ENCODE assay signal across 8 cellular contexts in the genomic region with DNA sequence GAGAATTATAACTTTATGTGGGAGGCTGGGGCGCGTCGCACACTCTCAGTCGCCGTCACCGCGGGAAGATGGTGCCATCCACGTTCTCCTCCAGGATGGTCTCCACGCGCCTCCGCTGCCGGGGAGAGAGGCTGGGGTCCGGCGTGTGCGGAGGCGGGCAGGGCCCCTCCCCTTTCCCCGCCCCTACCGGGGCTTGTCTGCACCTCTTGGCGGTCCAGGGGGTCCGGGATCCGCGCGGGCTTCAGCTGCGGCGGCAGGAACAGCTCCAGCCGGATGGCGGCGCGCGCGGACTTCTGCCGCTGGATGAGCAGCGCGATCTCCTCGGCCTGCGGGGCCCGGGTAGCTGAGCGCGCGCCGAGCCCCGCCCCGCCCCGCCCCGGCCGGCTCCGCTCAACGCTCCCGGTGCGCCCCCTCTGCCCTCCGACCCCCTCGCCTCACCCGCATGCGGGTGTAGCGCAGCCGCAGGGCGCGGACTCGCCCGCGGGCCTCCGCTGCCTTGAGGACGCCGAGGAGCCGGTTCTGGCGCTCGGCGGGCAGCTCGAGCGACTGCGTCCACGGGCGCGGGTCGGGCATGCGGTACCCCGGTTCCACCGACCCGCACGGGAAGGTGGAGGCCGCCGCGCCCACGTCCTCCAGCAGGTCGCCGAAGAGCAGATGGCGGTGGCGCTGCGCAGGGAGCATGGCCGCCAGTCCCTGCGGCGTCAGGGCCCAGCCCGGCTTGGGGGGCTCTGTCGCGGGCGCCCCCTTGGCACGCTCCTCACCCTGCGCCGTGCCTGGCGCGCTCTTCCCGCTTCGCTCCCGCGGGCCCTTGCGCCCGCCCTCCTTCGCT. TPM values are rescaled to one million over a fixed set of nuclear protein-coding genes. Genes with fewer than 3 reads are reported as not detected.
A peak's percentile ranks its signal among the peaks of the same experiment; 100 is the strongest.
DNase-seq lines count a peak whose midpoint lies in the region; ATAC-seq and TF ChIP-seq lines count a peak whose summit lies in the region.

No MANE protein-coding gene starts in this region.

- POLR2A ChIA-PET in naive thymus-derived CD8-positive, alpha-beta T cell (lab: Charles Lee) = interaction anchor here (1.1 to 2.3 kb wide), 8 partner anchors 16 to 174 kb away, joined by 3 to 13 read pairs (median 4); partner anchors contain the start of genes C20orf204, PCMTD2, PRPF6 and TCEA2

- H3K79me2 ChIP-seq in OCI-LY1 (ENCODE audit: insufficient read depth, low read length) = no peaks in the 10 kb centered on the region

- peak; percentile 54 to 61 for ATAC-seq in activated T-cell treated with anti-CD3 and anti-CD28 coated beads, Interleukin-2, amount 50 U/mL, for 72 hours (replicated peaks in 1 of 2)
- peak; percentile 42 to 45 for ATAC-seq in naive thymus-derived CD8-positive, alpha-beta T cell
- ATAC-seq in GM21360 (IDR thresholded peaks at IDR 0.05; ENCODE audit: unreplicated experiment) = no peak

- peak overlapping the region; percentile 21; the same call in 1 of the 2 replicates for H3K9ac ChIP-seq in OCI-LY1 (ENCODE audit: low read length)

- H3K36me3 ChIP-seq in OCI-LY1 (ENCODE audit: insufficient read depth, low read length) = no peaks in the 10 kb centered on the region; the same call in 1 of the 2 replicates
- no peaks in the 10 kb centered on the region for H3K36me3 ChIP-seq in esophagus squamous epithelium
- no peaks in the 10 kb centered on the region for H3K36me3 ChIP-seq in stomach

- H3K27me3 ChIP-seq in OCI-LY1 (ENCODE audit: insufficient read depth, low read length) (peaks cover 6% of the 10 kb centered on the region; the same call in 1 of the 2 replicates), esophagus squamous epithelium (peaks cover 0 to 66% (median 9%) of the 10 kb centered on the region in 4 donors), stomach (peaks cover 3 to 54% (median 31%) of the 10 kb centered on the region in 3 donors)

- H3K4me1 ChIP-seq in OCI-LY1 (ENCODE audit: insufficient read depth, low read length, severe bottlenecking) = peaks cover 17% of the 10 kb centered on the region
- H3K4me1 ChIP-seq in esophagus squamous epithelium = peaks cover 22 to 59% (median 25%) of the 10 kb centered on the region in 3 donors
- peaks cover 23 to 59% (median 50%) of the 10 kb centered on the region in 4 donors for H3K4me1 ChIP-seq in stomach

- H2AFZ ChIP-seq in OCI-LY1 (ENCODE audit: low read length) = no peak overlapping the region

- H3K27ac Mint-ChIP-seq in activated T-cell treated with anti-CD3 and anti-CD28 coated beads, Interleukin-2, amount 50 U/mL, for 72 hours = no peak overlapping the region
- H3K27ac Mint-ChIP-seq in naive thymus-derived CD8-positive, alpha-beta T cell = peak overlapping the region in 3 of 10 donors; percentile 27 to 89 (median 69)

- H3K36me3 Mint-ChIP-seq in activated T-cell treated with anti-CD3 and anti-CD28 coated beads, Interleukin-2, amount 50 U/mL, for 72 hours (ENCODE audit: insufficient read depth in 2 of 2) = peaks cover 0 to 1% of the 10 kb centered on the region in 2 donors
- H3K36me3 Mint-ChIP-seq in naive thymus-derived CD8-positive, alpha-beta T cell = peaks cover 0 to 3% (median 0%) of the 10 kb centered on the region in 3 donors

- peak overlapping the region; percentile 58 for H3K4me2 ChIP-seq in OCI-LY1 (ENCODE audit: low read length)

- H3K27ac ChIP-seq in OCI-LY1 (ENCODE audit: low read depth, low read length, poor library complexity, severe bottlenecking) (no peak overlapping the region), esophagus squamous epithelium (no peak overlapping the region), stomach (peak overlapping the region in 1 of 5 donors; percentile 13)

- H3K27me3 Mint-ChIP-seq in activated T-cell treated with anti-CD3 and anti-CD28 coated beads, Interleukin-2, amount 50 U/mL, for 72 hours (ENCODE audit: low read depth) = peaks cover 6% of the 10 kb centered on the region
- peaks cover 0 to 6% (median 1%) of the 10 kb centered on the region in 5 donors for H3K27me3 Mint-ChIP-seq in naive thymus-derived CD8-positive, alpha-beta T cell

- TF ChIP-seq CTCF in OCI-LY1 (IDR thresholded peaks at IDR 0.05; ENCODE audit: low read length) (peak; percentile 61), esophagus squamous epithelium (IDR thresholded peaks at IDR 0.05) (peak in 5 of 6 experiments; percentile 46 to 64 (median 59)), stomach (IDR thresholded peaks at IDR 0.05) (peak in 4 of 7 experiments; percentile 17 to 62 (median 52))

- peak overlapping the region; percentile 78 to 88 for H3K4me3 Mint-ChIP-seq in activated T-cell treated with anti-CD3 and anti-CD28 coated beads, Interleukin-2, amount 50 U/mL, for 72 hours
- H3K4me3 Mint-ChIP-seq in naive thymus-derived CD8-positive, alpha-beta T cell = peak overlapping the region; percentile 64 to 90 (median 78)

- no peaks in the 10 kb centered on the region for H3F3A ChIP-seq in OCI-LY1 (ENCODE audit: insufficient read depth, low read length)

- DNase-seq in C1 segment of cervical spinal cord (lab: John Stamatoyannopoulos, UW) = peak in 9 of 14 donors; percentile 14 to 72 (median 39)
- DNase-seq in HPDE6-E6E7 (ENCODE audit: extremely low spot score) = peak; percentile 77
- DNase-seq in activated T-cell treated with anti-CD3 and anti-CD28 coated beads, Interleukin-2, amount 50 U/mL, for 72 hours = peak; percentile 81 to 82
- DNase-seq in esophagus squamous epithelium (lab: John Stamatoyannopoulos, UW) = no peak
- DNase-seq in naive thymus-derived CD8-positive, alpha-beta T cell = peak in 9 of 10 donors; percentile 38 to 78 (median 62)
- peak; percentile 73 for DNase-seq in stomach

- intact Hi-C loops in esophagus squamous epithelium (cut with DNase I) = no loop called here
- intact Hi-C loops in stomach (cut with DNase I; ENCODE audit: low total_unique reads) = no loop called here

- WGBS in esophagus squamous epithelium, 2 donors = 0% methylated on average over 25 of the region's 108 CpGs; no CpG with 5 or more reads in 1 of the 2 donors
- 0 to 1% (median 1%) methylated on average over 16 to 108 of the region's 108 CpGs for WGBS in stomach, 5 donors

- H3K9me2 ChIP-seq in OCI-LY1 (ENCODE audit: low read depth, low read length) = no peaks in the 10 kb centered on the region

- H3K4me3 ChIP-seq in OCI-LY1 (ENCODE audit: low read depth, low read length, poor library complexity, severe bottlenecking) (peak overlapping the region; percentile 51), esophagus squamous epithelium (peak overlapping the region; percentile 31 to 83 (median 50)), stomach (peak overlapping the region; percentile 53 to 86 (median 64))

- H3K4me1 Mint-ChIP-seq in activated T-cell treated with anti-CD3 and anti-CD28 coated beads, Interleukin-2, amount 50 U/mL, for 72 hours (ENCODE audit: low read depth) = peaks cover 31% of the 10 kb centered on the region
- H3K4me1 Mint-ChIP-seq in naive thymus-derived CD8-positive, alpha-beta T cell = peaks cover 19 to 46% (median 39%) of the 10 kb centered on the region in 4 donors

- TF ChIP-seq EP300 in stomach (IDR thresholded peaks at IDR 0.05) = no peak

- H4K20me1 ChIP-seq in OCI-LY1 (ENCODE audit: insufficient read depth, low read length) = no peaks in the 10 kb centered on the region

- H3K9me3 ChIP-seq in OCI-LY1 (ENCODE audit: low read length) (0 out of 2 replicates have a peak, but pooled peaks cover 3% of the 10 kb centered on the region), esophagus squamous epithelium (no peaks in the 10 kb centered on the region), stomach (peaks cover 0 to 5% (median 0%) of the 10 kb centered on the region in 4 donors)

- peaks cover 2% of the 10 kb centered on the region in 2 donors for H3K9me3 Mint-ChIP-seq in activated T-cell treated with anti-CD3 and anti-CD28 coated beads, Interleukin-2, amount 50 U/mL, for 72 hours
- peaks cover 0 to 12% (median 0%) of the 10 kb centered on the region in 9 donors for H3K9me3 Mint-ChIP-seq in naive thymus-derived CD8-positive, alpha-beta T cell

- TF ChIP-seq POLR2A in esophagus squamous epithelium (IDR thresholded peaks at IDR 0.05) = no peak
- TF ChIP-seq POLR2A in stomach (IDR thresholded peaks at IDR 0.05) = no peak

RNA-seq across cellular contexts. Expression of gene LKAAEAR1, which starts 0.6 kb away (rescaled TPM):
- under 1 TPM in 1 of 2 donors, not detected in 1; 0.29 TPM for total RNA-seq in activated T-cell treated with anti-CD3 and anti-CD28 coated beads, Interleukin-2, amount 50 U/mL, for 72 hours
- total RNA-seq in esophagus squamous epithelium (not detected), stomach (not detected)
- total RNA-seq in naive thymus-derived CD8-positive, alpha-beta T cell = not detected
- polyA plus RNA-seq in naive thymus-derived CD8-positive, alpha-beta T cell = 1 to 10 TPM in 1 of 3 donors, under 1 TPM in 1, not detected in 1; 0.63 to 1.1 TPM
- polyA plus RNA-seq in stomach = under 1 TPM in 1 of 3 donors, not detected in 2; 0.23 TPM

RNA-seq across cellular contexts. Expression of gene OPRL1, which starts 3.7 kb away (rescaled TPM):
- total RNA-seq in activated T-cell treated with anti-CD3 and anti-CD28 coated beads, Interleukin-2, amount 50 U/mL, for 72 hours = 1 to 10 TPM; 1.3 to 1.7 TPM
- total RNA-seq in esophagus squamous epithelium = under 1 TPM in 3 of 4 donors, not detected in 1; 0.34 to 0.91 (median 0.76) TPM
- 1 to 10 TPM in 1 of 2 experiments, under 1 TPM in 1; 0.91 to 1.1 TPM for total RNA-seq in naive thymus-derived CD8-positive, alpha-beta T cell
- polyA plus RNA-seq in naive thymus-derived CD8-positive, alpha-beta T cell = 1 to 10 TPM in 1 of 3 donors, under 1 TPM in 2; 0.77 to 1.6 (median 0.82) TPM
- 1 to 10 TPM in 1 of 5 donors, under 1 TPM in 1, not detected in 3; 0.55 to 4.7 TPM for total RNA-seq in stomach
- under 1 TPM in 2 of 3 donors, not detected in 1; 0.18 to 0.25 TPM for polyA plus RNA-seq in stomach

RNA-seq across cellular contexts. Expression of gene RGS19, which starts 4.3 kb away (rescaled TPM):
- 10 to 100 TPM; 38.1 to 40.0 TPM for total RNA-seq in activated T-cell treated with anti-CD3 and anti-CD28 coated beads, Interleukin-2, amount 50 U/mL, for 72 hours
- 10 to 100 TPM in 3 of 4 donors, 1 to 10 TPM in 1; 7.4 to 14.4 (median 11.0) TPM for total RNA-seq in esophagus squamous epithelium
- 10 to 100 TPM; 16.9 to 20.7 TPM for total RNA-seq in naive thymus-derived CD8-positive, alpha-beta T cell
- polyA plus RNA-seq in naive thymus-derived CD8-positive, alpha-beta T cell = 10 to 100 TPM; 50.9 to 67.5 (median 59.4) TPM
- total RNA-seq in stomach = 10 to 100 TPM in 1 of 5 donors, 1 to 10 TPM in 1, not detected in 3; 3.1 to 10.1 TPM
- 10 to 100 TPM in 2 of 3 donors, 1 to 10 TPM in 1; 8.1 to 17.2 (median 13.1) TPM for polyA plus RNA-seq in stomach

RNA-seq across cellular contexts. Expression of gene TCEA2, which starts 20.6 kb away (rescaled TPM):
- total RNA-seq in activated T-cell treated with anti-CD3 and anti-CD28 coated beads, Interleukin-2, amount 50 U/mL, for 72 hours = 10 to 100 TPM; 55.5 to 61.6 TPM
- total RNA-seq in esophagus squamous epithelium = 10 to 100 TPM in 2 of 4 donors, 1 to 10 TPM in 2; 1.8 to 25.2 (median 8.9) TPM
- 10 to 100 TPM; 42.0 to 42.7 TPM for total RNA-seq in naive thymus-derived CD8-positive, alpha-beta T cell
- 10 to 100 TPM; 22.5 to 33.0 (median 32.1) TPM for polyA plus RNA-seq in naive thymus-derived CD8-positive, alpha-beta T cell
- 10 to 100 TPM in 4 of 5 donors, 1 to 10 TPM in 1; 3.1 to 30.7 (median 22.8) TPM for total RNA-seq in stomach
- 10 to 100 TPM; 21.0 to 35.5 (median 30.4) TPM for polyA plus RNA-seq in stomach

RNA-seq across cellular contexts. Expression of gene NPBWR2, which starts 23.8 kb away (rescaled TPM):
- total RNA-seq in activated T-cell treated with anti-CD3 and anti-CD28 coated beads, Interleukin-2, amount 50 U/mL, for 72 hours = not detected
- not detected for total RNA-seq in esophagus squamous epithelium
- total RNA-seq in naive thymus-derived CD8-positive, alpha-beta T cell = not detected
- polyA plus RNA-seq in naive thymus-derived CD8-positive, alpha-beta T cell = not detected
- total RNA-seq in stomach = not detected
- not detected for polyA plus RNA-seq in stomach
